Comparison of ENCODE assay signal across 1 cellular context in the genomic region with DNA sequence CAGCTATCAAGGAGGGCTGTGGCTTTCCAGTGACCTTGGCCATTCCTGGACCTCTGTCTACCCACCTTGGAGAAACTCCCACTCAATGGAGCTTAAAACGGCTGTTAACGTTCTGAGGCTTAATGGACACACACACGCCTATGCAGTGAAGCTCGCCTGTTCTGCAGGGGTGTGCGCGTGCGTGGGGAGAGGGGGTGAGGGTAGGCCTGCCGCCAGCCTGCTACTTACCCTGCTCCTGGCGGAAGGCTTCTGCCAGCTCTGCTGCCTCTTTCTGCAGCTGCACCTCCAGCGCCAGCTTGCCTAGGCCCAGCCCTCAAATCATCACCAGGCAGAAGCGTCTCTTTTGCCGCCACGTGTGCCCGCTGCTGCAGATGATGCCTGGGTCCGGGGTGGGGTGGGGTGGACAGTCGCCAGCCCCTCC.
TF ChIP-seq lines count a peak whose summit lies in the region.

No MANE protein-coding gene starts in this region.

TF ChIP-seq in HepG2, 621 proteins besides CTCF, POLR2A, EP300 and RAD21 (continued from another document):
- TF ChIP-seq, protein P1, sequence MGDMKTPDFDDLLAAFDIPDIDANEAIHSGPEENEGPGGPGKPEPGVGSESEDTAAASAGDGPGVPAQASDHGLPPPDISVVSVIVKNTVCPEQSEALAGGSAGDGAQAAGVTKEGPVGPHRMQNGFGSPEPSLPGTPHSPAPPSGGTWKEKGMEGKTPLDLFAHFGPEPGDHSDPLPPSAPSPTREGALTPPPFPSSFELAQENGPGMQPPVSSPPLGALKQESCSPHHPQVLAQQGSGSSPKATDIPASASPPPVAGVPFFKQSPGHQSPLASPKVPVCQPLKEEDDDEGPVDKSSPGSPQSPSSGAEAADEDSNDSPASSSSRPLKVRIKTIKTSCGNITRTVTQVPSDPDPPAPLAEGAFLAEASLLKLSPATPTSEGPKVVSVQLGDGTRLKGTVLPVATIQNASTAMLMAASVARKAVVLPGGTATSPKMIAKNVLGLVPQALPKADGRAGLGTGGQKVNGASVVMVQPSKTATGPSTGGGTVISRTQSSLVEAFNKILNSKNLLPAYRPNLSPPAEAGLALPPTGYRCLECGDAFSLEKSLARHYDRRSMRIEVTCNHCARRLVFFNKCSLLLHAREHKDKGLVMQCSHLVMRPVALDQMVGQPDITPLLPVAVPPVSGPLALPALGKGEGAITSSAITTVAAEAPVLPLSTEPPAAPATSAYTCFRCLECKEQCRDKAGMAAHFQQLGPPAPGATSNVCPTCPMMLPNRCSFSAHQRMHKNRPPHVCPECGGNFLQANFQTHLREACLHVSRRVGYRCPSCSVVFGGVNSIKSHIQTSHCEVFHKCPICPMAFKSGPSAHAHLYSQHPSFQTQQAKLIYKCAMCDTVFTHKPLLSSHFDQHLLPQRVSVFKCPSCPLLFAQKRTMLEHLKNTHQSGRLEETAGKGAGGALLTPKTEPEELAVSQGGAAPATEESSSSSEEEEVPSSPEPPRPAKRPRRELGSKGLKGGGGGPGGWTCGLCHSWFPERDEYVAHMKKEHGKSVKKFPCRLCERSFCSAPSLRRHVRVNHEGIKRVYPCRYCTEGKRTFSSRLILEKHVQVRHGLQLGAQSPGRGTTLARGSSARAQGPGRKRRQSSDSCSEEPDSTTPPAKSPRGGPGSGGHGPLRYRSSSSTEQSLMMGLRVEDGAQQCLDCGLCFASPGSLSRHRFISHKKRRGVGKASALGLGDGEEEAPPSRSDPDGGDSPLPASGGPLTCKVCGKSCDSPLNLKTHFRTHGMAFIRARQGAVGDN (CRISPR knock-in tag; IDR thresholded peaks at IDR 0.05), result peak; percentile 43; the same call in 1 of the 2 replicates
- no peak for TF ChIP-seq SOX6 (IDR thresholded peaks at IDR 0.05)
- no peak for TF ChIP-seq SOX6 (CRISPR knock-in tag; IDR thresholded peaks at IDR 0.05)
- TF ChIP-seq HNRNPL (IDR thresholded peaks at IDR 0.05; ENCODE audit: low read depth, low read length), result 0 out of 2 replicates have a peak, but pooled peaks have one; percentile 55
- peak; percentile 23; the same call in 1 of the 2 replicates for TF ChIP-seq RARA (CRISPR knock-in tag; IDR thresholded peaks at IDR 0.05)
- no peak for TF ChIP-seq RXRA (CRISPR knock-in tag; IDR thresholded peaks at IDR 0.05)
- TF ChIP-seq POLR2AphosphoS5 (IDR thresholded peaks at IDR 0.05; ENCODE audit: low read depth, low read length), result no peak
TF ChIP-seq in HepG2: peak in this region for 8.
